ENCODE assay signal across 8 cellular contexts in genomic region chr19:51552996-51553725, GRCh38. TPM values are rescaled to one million over a fixed set of nuclear protein-coding genes. Genes with fewer than 3 reads are reported as not detected.
DNase-seq lines count a peak whose midpoint lies in the region; ATAC-seq and TF ChIP-seq lines count a peak whose summit lies in the region.

No MANE protein-coding gene starts in this region.

- in situ Hi-C loops in ACHN (cut with HindIII; ENCODE audit: low pct_ligation_motif_present, low pct_unique_long_range_greater_than_20kb, low sequenced_read_pairs) = no loop called here

- 11 to 19% methylated on average over 10 to 13 of the region's 20 CpGs for WGBS in esophagus squamous epithelium, 2 donors

- ATAC-seq in naive thymus-derived CD4-positive, alpha-beta T cell = peak; percentile 54
- ATAC-seq in HG02852 (IDR thresholded peaks at IDR 0.05; ENCODE audit: unreplicated experiment) = no peak

- H3K27me3 Mint-ChIP-seq in naive thymus-derived CD4-positive, alpha-beta T cell = peaks cover 22 to 75% (median 65%) of the 10 kb centered on the region in 5 donors

- DNase-seq in ACHN = peak; percentile 55
- DNase-seq in HPDE6-E6E7 (ENCODE audit: extremely low spot score) = peak; percentile 64
- DNase-seq in UCSD-AML1 (lab: John Stamatoyannopoulos, UW; ENCODE audit: unreplicated experiment) = peak; percentile 78
- DNase-seq in epithelial cell of esophagus (ENCODE audit: low read depth) = peak; percentile 66
- DNase-seq in naive thymus-derived CD4-positive, alpha-beta T cell = peak in 1 of 9 donors; percentile 62
- no peak for DNase-seq in effector CD4-positive, alpha-beta T cell
- DNase-seq in esophagus squamous epithelium (lab: John Stamatoyannopoulos, UW) = no peak

- H3K9me3 Mint-ChIP-seq in naive thymus-derived CD4-positive, alpha-beta T cell = peaks cover 0 to 23% (median 5%) of the 10 kb centered on the region in 11 donors

- no peak overlapping the region for H3K27ac ChIP-seq in naive thymus-derived CD4-positive, alpha-beta T cell (ENCODE audit: low read depth, low read length)
- H3K27ac ChIP-seq in esophagus squamous epithelium = no peak overlapping the region

- peaks cover 8 to 21% (median 10%) of the 10 kb centered on the region in 7 donors for H3K4me1 Mint-ChIP-seq in naive thymus-derived CD4-positive, alpha-beta T cell

- H3K4me3 Mint-ChIP-seq in naive thymus-derived CD4-positive, alpha-beta T cell = no peak overlapping the region

- TF ChIP-seq CTCF in epithelial cell of esophagus (IDR thresholded peaks at IDR 0.05; ENCODE audit: insufficient read depth, low read depth, low read length, missing control alignments) = no peak
- no peak for TF ChIP-seq CTCF in esophagus squamous epithelium (IDR thresholded peaks at IDR 0.05)

- no peak overlapping the region for H3K4me3 ChIP-seq in epithelial cell of esophagus (ENCODE audit: low read length)
- no peak overlapping the region for H3K4me3 ChIP-seq in naive thymus-derived CD4-positive, alpha-beta T cell (ENCODE audit: low read length)
- no peak overlapping the region for H3K4me3 ChIP-seq in esophagus squamous epithelium

- CTCF ChIA-PET in naive thymus-derived CD4-positive, alpha-beta T cell (lab: Charles Lee) = no interaction called here

- POLR2A ChIA-PET in naive thymus-derived CD4-positive, alpha-beta T cell (lab: Charles Lee) = no interaction called here

- intact Hi-C loops in naive thymus-derived CD4-positive, alpha-beta T cell (cut with micrococcal nuclease) = no loop called here
- intact Hi-C loops in esophagus squamous epithelium (cut with DNase I) = no loop called here

- H3K27me3 ChIP-seq in naive thymus-derived CD4-positive, alpha-beta T cell (ENCODE audit: control insufficient read depth in 2 of 2, insufficient read depth in 2 of 2, low read length in 2 of 2) = peaks cover 0 to 7% of the 10 kb centered on the region in 2 donors
- H3K27me3 ChIP-seq in esophagus squamous epithelium = peaks cover 0 to 59% (median 0%) of the 10 kb centered on the region in 4 donors

- H3K36me3 Mint-ChIP-seq in naive thymus-derived CD4-positive, alpha-beta T cell = peaks cover 0 to 9% (median 0%) of the 10 kb centered on the region in 5 donors

- TF ChIP-seq POLR2A in esophagus squamous epithelium (IDR thresholded peaks at IDR 0.05) = no peak

- H3K9me3 ChIP-seq in naive thymus-derived CD4-positive, alpha-beta T cell (ENCODE audit: control insufficient read depth in 2 of 3, low read length in 3 of 3) = no peaks in the 10 kb centered on the region
- no peaks in the 10 kb centered on the region for H3K9me3 ChIP-seq in esophagus squamous epithelium

- no peaks in the 10 kb centered on the region for H3K36me3 ChIP-seq in naive thymus-derived CD4-positive, alpha-beta T cell (ENCODE audit: control insufficient read depth in 2 of 3, insufficient read depth in 3 of 3, low read length in 3 of 3)
- H3K36me3 ChIP-seq in esophagus squamous epithelium = no peaks in the 10 kb centered on the region

- H3K4me1 ChIP-seq in naive thymus-derived CD4-positive, alpha-beta T cell (ENCODE audit: control insufficient read depth in 2 of 2, insufficient read depth in 2 of 2, low read length in 2 of 2) = no peaks in the 10 kb centered on the region
- no peaks in the 10 kb centered on the region for H3K4me1 ChIP-seq in esophagus squamous epithelium

- no peak overlapping the region for H3K27ac Mint-ChIP-seq in naive thymus-derived CD4-positive, alpha-beta T cell

RNA-seq across cellular contexts. Expression of gene ZNF175, which starts 17.9 kb away (rescaled TPM):
- total RNA-seq in naive thymus-derived CD4-positive, alpha-beta T cell = 10 to 100 TPM in 3 of 5 experiments, 1 to 10 TPM in 2; 6.8 to 19.1 (median 10.2) TPM
- polyA plus RNA-seq in naive thymus-derived CD4-positive, alpha-beta T cell = 1 to 10 TPM; 2.6 to 4.8 TPM
- total RNA-seq in esophagus squamous epithelium = 1 to 10 TPM; 2.5 to 5.7 (median 2.9) TPM

RNA-seq across cellular contexts. Expression of gene SIGLEC6, which starts 21.7 kb away (rescaled TPM):
- 1 to 10 TPM in 1 of 5 experiments, under 1 TPM in 4; 0.46 to 2.5 (median 0.64) TPM for total RNA-seq in naive thymus-derived CD4-positive, alpha-beta T cell
- not detected for polyA plus RNA-seq in naive thymus-derived CD4-positive, alpha-beta T cell
- total RNA-seq in esophagus squamous epithelium = 1 to 10 TPM in 1 of 4 donors, not detected in 3; 7.1 TPM

RNA-seq across cellular contexts. Expression of gene SIGLEC12, which starts 51.6 kb away (rescaled TPM):
- total RNA-seq in naive thymus-derived CD4-positive, alpha-beta T cell = under 1 TPM in 3 of 5 experiments, not detected in 2; 0.21 to 0.29 (median 0.27) TPM
- under 1 TPM in 1 of 2 donors, not detected in 1; 0.09 TPM for polyA plus RNA-seq in naive thymus-derived CD4-positive, alpha-beta T cell
- total RNA-seq in esophagus squamous epithelium = under 1 TPM in 2 of 4 donors, not detected in 2; 0.22 to 0.91 TPM

Comparison
In these comparisons a context has a peak if more than half of its experiments do, and no peak if none do; other contexts are left out.
1. DNase-seq: peak in ACHN (single experiment), HPDE6-E6E7 (single experiment), UCSD-AML1 (single experiment) and epithelial cell of esophagus (single experiment); none in effector CD4-positive, alpha-beta T cell (single experiment) and esophagus squamous epithelium (single experiment).